ENCODE assay signal across 9 cellular contexts in the genomic region with DNA sequence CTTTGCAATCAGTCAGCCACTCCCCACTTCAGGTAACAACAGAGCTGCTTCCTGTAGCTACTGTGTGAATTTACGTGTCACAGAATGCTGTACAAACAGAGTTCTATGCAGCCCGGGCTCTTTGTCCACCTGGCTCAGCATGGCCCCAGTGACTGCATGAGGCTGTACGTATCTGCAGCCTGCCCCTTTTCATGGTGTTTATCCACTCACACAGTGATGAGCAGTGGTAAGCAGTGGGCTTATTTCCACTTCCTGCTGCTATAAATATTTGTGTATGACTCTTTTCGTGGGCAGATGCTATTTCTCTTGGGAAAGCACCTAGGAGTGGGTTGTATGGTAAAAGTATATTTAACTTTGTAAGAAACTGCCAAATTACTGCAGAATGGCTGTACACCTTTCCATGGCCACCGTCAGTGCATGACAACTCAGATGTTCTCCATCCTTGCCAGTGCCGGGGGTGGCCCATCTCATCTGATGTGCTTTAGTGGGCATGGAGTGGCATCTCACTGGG. TPM values are rescaled to one million over a fixed set of nuclear protein-coding genes. Genes with fewer than 3 reads are reported as not detected.
DNase-seq lines count a peak whose midpoint lies in the region; ATAC-seq and TF ChIP-seq lines count a peak whose summit lies in the region.
"Had no signal": no experiment of that assay in that cellular context is flagged by ENCODE, and none has a peak within 500 bp of the region (broad histone marks: within the 10 kb centered on the region; RNA-seq: fewer than 3 reads in every experiment).

No MANE protein-coding gene starts in this region.

- intact Hi-C loops in sciatic nerve (cut with DNase I) (no loop called here), prostate gland (cut with DNase I) (no loop called here)

- H3K79me2 ChIP-seq in Loucy (ENCODE audit: insufficient read depth, low read length): no peaks in the 10 kb centered on the region

- no peaks in the 10 kb centered on the region for H3K27me3 Mint-ChIP-seq in activated naive CD4-positive, alpha-beta T cell treated with anti-CD3 and anti-CD28 coated beads, Interleukin-2, amount 50 U/mL, for 24 hours

- H3K4me3 ChIP-seq in Loucy (ENCODE audit: low read length, poor library complexity, severe bottlenecking): peak overlapping the region; percentile 21
- H3K4me3 ChIP-seq in prostate gland: no peak overlapping the region

- no peaks in the 10 kb centered on the region for H4K20me1 ChIP-seq in Loucy (ENCODE audit: insufficient read depth, low read length, poor library complexity, severe bottlenecking)

- H3K36me3 Mint-ChIP-seq in activated naive CD4-positive, alpha-beta T cell treated with anti-CD3 and anti-CD28 coated beads, Interleukin-2, amount 50 U/mL, for 24 hours: peaks cover 4% of the 10 kb centered on the region

- H3K27ac ChIP-seq in prostate gland: no peak overlapping the region

- WGBS in prostate gland: 37% methylated on average over 6 of the region's 6 CpGs

- ATAC-seq in GM18867 (IDR thresholded peaks at IDR 0.05; ENCODE audit: unreplicated experiment) (peak; percentile 60), sciatic nerve (no peak)

- peak overlapping the region; percentile 60 for H3K4me3 Mint-ChIP-seq in activated naive CD4-positive, alpha-beta T cell treated with anti-CD3 and anti-CD28 coated beads, Interleukin-2, amount 50 U/mL, for 24 hours
- H3K4me3 Mint-ChIP-seq: dendritic cell treated with granulocyte-macrophage colony-stimulating factor and Interleukin-4, amounts not matched to agents 40 ng/mL and 50 ng/mL, for 4 days had no signal

- peak overlapping the region; percentile 37 for H3K4me2 ChIP-seq in Loucy (ENCODE audit: low read depth, low read length, poor library complexity, severe bottlenecking)

- TF ChIP-seq POLR2A in prostate gland (IDR thresholded peaks at IDR 0.05): no peak

- H3K27me3 ChIP-seq in Loucy (ENCODE audit: insufficient read depth, low read length, poor library complexity, severe bottlenecking) (no peaks in the 10 kb centered on the region), prostate gland (replicated peaks; ENCODE audit: insufficient read depth) (no peaks in the 10 kb centered on the region)

- H2AFZ ChIP-seq in Loucy (ENCODE audit: low read length): peak overlapping the region; percentile 72

- no peaks in the 10 kb centered on the region for H3F3A ChIP-seq in Loucy (ENCODE audit: low read depth)

- peak overlapping the region; percentile 94 for H3K27ac Mint-ChIP-seq in activated naive CD4-positive, alpha-beta T cell treated with anti-CD3 and anti-CD28 coated beads, Interleukin-2, amount 50 U/mL, for 24 hours
- H3K27ac Mint-ChIP-seq: dendritic cell treated with granulocyte-macrophage colony-stimulating factor and Interleukin-4, amounts not matched to agents 40 ng/mL and 50 ng/mL, for 4 days had no signal

- H3K9me3 Mint-ChIP-seq in activated naive CD4-positive, alpha-beta T cell treated with anti-CD3 and anti-CD28 coated beads, Interleukin-2, amount 50 U/mL, for 24 hours: no peaks in the 10 kb centered on the region

- H3K4me1 ChIP-seq in Loucy (ENCODE audit: insufficient read depth, low read length, poor library complexity, severe bottlenecking) (peaks cover 29% of the 10 kb centered on the region), prostate gland (replicated peaks) (no peaks in the 10 kb centered on the region)

- TF ChIP-seq CTCF in Loucy (conservative IDR thresholded peaks at IDR 0.05; ENCODE audit: low read length): no peak
- no peak for TF ChIP-seq CTCF in prostate gland (IDR thresholded peaks at IDR 0.05)

- H3K9me2 ChIP-seq in Loucy (replicated peaks; ENCODE audit: low read depth, low read length): no peaks in the 10 kb centered on the region

- H3K9ac ChIP-seq in Loucy (ENCODE audit: low read depth, low read length, poor library complexity, severe bottlenecking): no peak overlapping the region

- peaks cover 43% of the 10 kb centered on the region for H3K4me1 Mint-ChIP-seq in activated naive CD4-positive, alpha-beta T cell treated with anti-CD3 and anti-CD28 coated beads, Interleukin-2, amount 50 U/mL, for 24 hours

- DNase-seq in sciatic nerve (ENCODE audit: low spot score) (peak; percentile 32), prostate gland (ENCODE audit: low spot score) (no peak), NCI-H128 (lab: John Stamatoyannopoulos, UW; ENCODE audit: unreplicated experiment) (no peak), cortex of kidney (lab: John Stamatoyannopoulos, UW) (no peak), inferior parietal cortex (ENCODE audit: extremely low spot score) (no peak)

- H3K9me3 ChIP-seq in Loucy (ENCODE audit: insufficient read depth, low read depth, low read length) (no peaks in the 10 kb centered on the region), prostate gland (no peaks in the 10 kb centered on the region)

- H3K36me3 ChIP-seq in Loucy (ENCODE audit: insufficient read depth, low read length) (no peaks in the 10 kb centered on the region), prostate gland (no peaks in the 10 kb centered on the region)

RNA-seq across cellular contexts. Expression of gene MYEOV, which starts 43.3 kb away (rescaled TPM):
- total RNA-seq in sciatic nerve (1.2 TPM), prostate gland (1 to 10 TPM in 1 of 2 donors, not detected in 1; 1.1 TPM)
